1 cellular context compared by ENCODE assay signal in genomic region chr2:130339885-130340745, GRCh38.
TF ChIP-seq lines count a peak whose summit lies in the region.

No MANE protein-coding gene starts in this region.

TF ChIP-seq in K562, 482 proteins besides CTCF, POLR2A, EP300 and RAD21 (continued from another document and continues in another):
- TF ChIP-seq ARID3A (IDR thresholded peaks at IDR 0.05; ENCODE audit: borderline replicate concordance, low read depth, low read length) (no peak), SPI1 (IDR thresholded peaks at IDR 0.05; ENCODE audit: borderline replicate concordance, low read depth, low read length) (peak; percentile 93), ZNF583 (CRISPR knock-in tag; IDR thresholded peaks at IDR 0.05) (no peak), ZNF239 (CRISPR knock-in tag; IDR thresholded peaks at IDR 0.05) (peak; percentile 87), SRSF3 (IDR thresholded peaks at IDR 0.05; ENCODE audit: insufficient read depth, low read length) (no peak), EWSR1 (IDR thresholded peaks at IDR 0.05; ENCODE audit: borderline replicate concordance, low read depth, partially characterized antibody) (no peak), CXXC5 (CRISPR knock-in tag; IDR thresholded peaks at IDR 0.05) (peak; percentile 57), PTRF (tag; IDR thresholded peaks at IDR 0.05) (no peak), CEBPG (CRISPR knock-in tag; IDR thresholded peaks at IDR 0.05) (peak; percentile 95), CEBPG (tag; conservative IDR thresholded peaks at IDR 0.05 in 1 of 2, IDR thresholded peaks at IDR 0.05 in 1 of 2) (peak in 1 of 2 experiments; percentile 82; a peak in 2 of 4 replicates), ZBTB40 (IDR thresholded peaks at IDR 0.05) (peak; percentile 21), ZBTB40 (CRISPR knock-in tag; IDR thresholded peaks at IDR 0.05) (no peak), FOXJ2 (tag; IDR thresholded peaks at IDR 0.05) (no peak), PTTG1 (tag; IDR thresholded peaks at IDR 0.05; ENCODE audit: low read depth) (no peak), CREM (IDR thresholded peaks at IDR 0.05; ENCODE audit: low read depth) (peak; percentile 67; the same call in 1 of the 2 replicates), ZNF354B (CRISPR knock-in tag; IDR thresholded peaks at IDR 0.05) (no peak), EP400 (IDR thresholded peaks at IDR 0.05) (peak; percentile 56), SMARCA4 (IDR thresholded peaks at IDR 0.05) (peak; percentile 78), CEBPB (tag; IDR thresholded peaks at IDR 0.05) (peak; percentile 79), MEF2A (IDR thresholded peaks at IDR 0.05; ENCODE audit: control insufficient read depth, low read depth, low read length) (no peak), ZBTB33 (CRISPR knock-in tag; IDR thresholded peaks at IDR 0.05) (0 out of 2 replicates have a peak, but pooled peaks have one; percentile 28), C11orf30 (IDR thresholded peaks at IDR 0.05; ENCODE audit: low read depth) (peak; percentile 91), ARID2 (IDR thresholded peaks at IDR 0.05) (no peak), HCFC1 (IDR thresholded peaks at IDR 0.05; ENCODE audit: low read depth, low read length) (no peak), MTA3 (IDR thresholded peaks at IDR 0.05; ENCODE audit: borderline replicate concordance) (peak; percentile 36; the same call in 1 of the 2 replicates)
- TF ChIP-seq, protein P1, sequence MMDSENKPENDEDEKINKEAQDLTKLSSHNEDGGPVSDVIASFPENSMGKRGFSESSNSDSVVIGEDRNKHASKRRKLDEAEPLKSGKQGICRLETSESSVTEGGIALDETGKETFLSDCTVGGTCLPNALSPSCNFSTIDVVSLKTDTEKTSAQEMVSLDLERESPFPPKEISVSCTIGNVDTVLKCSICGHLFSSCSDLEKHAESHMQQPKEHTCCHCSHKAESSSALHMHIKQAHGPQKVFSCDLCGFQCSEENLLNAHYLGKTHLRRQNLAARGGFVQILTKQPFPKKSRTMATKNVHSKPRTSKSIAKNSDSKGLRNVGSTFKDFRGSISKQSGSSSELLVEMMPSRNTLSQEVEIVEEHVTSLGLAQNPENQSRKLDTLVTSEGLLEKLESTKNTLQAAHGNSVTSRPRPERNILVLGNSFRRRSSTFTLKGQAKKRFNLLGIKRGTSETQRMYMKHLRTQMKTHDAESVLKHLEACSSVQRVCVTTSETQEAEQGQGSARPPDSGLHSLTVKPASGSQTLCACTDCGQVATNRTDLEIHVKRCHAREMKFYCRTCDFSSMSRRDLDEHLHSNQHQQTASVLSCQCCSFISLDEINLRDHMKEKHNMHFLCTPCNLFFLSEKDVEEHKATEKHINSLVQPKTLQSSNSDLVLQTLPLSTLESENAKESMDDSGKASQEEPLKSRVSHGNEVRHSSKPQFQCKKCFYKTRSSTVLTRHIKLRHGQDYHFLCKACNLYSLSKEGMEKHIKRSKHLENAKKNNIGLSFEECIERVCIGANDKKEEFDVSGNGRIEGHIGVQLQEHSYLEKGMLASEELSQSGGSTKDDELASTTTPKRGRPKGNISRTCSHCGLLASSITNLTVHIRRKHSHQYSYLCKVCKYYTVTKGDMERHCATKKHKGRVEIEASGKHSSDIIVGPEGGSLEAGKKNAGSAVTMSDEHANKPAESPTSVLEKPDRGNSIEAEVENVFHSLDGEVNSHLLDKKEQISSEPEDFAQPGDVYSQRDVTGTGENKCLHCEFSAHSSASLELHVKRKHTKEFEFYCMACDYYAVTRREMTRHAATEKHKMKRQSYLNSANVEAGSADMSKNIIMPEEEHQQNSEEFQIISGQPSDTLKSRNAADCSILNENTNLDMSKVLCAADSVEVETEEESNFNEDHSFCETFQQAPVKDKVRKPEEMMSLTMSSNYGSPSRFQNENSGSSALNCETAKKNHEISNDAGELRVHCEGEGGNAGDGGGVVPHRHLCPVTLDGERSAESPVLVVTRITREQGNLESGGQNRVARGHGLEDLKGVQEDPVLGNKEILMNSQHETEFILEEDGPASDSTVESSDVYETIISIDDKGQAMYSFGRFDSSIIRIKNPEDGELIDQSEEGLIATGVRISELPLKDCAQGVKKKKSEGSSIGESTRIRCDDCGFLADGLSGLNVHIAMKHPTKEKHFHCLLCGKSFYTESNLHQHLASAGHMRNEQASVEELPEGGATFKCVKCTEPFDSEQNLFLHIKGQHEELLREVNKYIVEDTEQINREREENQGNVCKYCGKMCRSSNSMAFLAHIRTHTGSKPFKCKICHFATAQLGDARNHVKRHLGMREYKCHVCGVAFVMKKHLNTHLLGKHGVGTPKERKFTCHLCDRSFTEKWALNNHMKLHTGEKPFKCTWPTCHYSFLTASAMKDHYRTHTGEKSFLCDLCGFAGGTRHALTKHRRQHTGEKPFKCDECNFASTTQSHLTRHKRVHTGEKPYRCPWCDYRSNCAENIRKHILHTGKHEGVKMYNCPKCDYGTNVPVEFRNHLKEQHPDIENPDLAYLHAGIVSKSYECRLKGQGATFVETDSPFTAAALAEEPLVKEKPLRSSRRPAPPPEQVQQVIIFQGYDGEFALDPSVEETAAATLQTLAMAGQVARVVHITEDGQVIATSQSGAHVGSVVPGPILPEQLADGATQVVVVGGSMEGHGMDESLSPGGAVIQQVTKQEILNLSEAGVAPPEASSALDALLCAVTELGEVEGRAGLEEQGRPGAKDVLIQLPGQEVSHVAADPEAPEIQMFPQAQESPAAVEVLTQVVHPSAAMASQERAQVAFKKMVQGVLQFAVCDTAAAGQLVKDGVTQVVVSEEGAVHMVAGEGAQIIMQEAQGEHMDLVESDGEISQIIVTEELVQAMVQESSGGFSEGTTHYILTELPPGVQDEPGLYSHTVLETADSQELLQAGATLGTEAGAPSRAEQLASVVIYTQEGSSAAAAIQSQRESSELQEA (IDR thresholded peaks at IDR 0.05; ENCODE audit: low read depth), result no peak
- TF ChIP-seq, protein P2, sequence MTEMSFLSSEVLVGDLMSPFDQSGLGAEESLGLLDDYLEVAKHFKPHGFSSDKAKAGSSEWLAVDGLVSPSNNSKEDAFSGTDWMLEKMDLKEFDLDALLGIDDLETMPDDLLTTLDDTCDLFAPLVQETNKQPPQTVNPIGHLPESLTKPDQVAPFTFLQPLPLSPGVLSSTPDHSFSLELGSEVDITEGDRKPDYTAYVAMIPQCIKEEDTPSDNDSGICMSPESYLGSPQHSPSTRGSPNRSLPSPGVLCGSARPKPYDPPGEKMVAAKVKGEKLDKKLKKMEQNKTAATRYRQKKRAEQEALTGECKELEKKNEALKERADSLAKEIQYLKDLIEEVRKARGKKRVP (CRISPR knock-in tag; IDR thresholded peaks at IDR 0.05), result no peak
- TF ChIP-seq, protein P3, sequence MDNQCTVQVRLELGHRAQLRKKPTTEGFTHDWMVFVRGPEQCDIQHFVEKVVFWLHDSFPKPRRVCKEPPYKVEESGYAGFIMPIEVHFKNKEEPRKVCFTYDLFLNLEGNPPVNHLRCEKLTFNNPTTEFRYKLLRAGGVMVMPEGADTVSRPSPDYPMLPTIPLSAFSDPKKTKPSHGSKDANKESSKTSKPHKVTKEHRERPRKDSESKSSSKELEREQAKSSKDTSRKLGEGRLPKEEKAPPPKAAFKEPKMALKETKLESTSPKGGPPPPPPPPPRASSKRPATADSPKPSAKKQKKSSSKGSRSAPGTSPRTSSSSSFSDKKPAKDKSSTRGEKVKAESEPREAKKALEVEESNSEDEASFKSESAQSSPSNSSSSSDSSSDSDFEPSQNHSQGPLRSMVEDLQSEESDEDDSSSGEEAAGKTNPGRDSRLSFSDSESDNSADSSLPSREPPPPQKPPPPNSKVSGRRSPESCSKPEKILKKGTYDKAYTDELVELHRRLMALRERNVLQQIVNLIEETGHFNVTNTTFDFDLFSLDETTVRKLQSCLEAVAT (IDR thresholded peaks at IDR 0.05), result no peak
- TF ChIP-seq, protein P4, sequence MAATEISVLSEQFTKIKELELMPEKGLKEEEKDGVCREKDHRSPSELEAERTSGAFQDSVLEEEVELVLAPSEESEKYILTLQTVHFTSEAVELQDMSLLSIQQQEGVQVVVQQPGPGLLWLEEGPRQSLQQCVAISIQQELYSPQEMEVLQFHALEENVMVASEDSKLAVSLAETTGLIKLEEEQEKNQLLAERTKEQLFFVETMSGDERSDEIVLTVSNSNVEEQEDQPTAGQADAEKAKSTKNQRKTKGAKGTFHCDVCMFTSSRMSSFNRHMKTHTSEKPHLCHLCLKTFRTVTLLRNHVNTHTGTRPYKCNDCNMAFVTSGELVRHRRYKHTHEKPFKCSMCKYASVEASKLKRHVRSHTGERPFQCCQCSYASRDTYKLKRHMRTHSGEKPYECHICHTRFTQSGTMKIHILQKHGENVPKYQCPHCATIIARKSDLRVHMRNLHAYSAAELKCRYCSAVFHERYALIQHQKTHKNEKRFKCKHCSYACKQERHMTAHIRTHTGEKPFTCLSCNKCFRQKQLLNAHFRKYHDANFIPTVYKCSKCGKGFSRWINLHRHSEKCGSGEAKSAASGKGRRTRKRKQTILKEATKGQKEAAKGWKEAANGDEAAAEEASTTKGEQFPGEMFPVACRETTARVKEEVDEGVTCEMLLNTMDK (IDR thresholded peaks at IDR 0.05; ENCODE audit: borderline replicate concordance, insufficient read depth, low read depth, low read length, poor library complexity, severe bottlenecking), result no peak
